Comparison of ENCODE assay signal across 9 cellular contexts in genomic region chrX:39492495-39493162, GRCh38.
DNase-seq lines count a peak whose midpoint lies in the region; ATAC-seq, FAIRE-seq and TF ChIP-seq lines count a peak whose summit lies in the region.
"Had no signal": no experiment of that assay in that cellular context is flagged by ENCODE, and none has a peak within 500 bp of the region (broad histone marks: within the 10 kb centered on the region; RNA-seq: fewer than 3 reads in every experiment).

No MANE protein-coding gene starts in this region.

- H3K36me3 Mint-ChIP-seq in activated naive CD4-positive, alpha-beta T cell treated with anti-CD3 and anti-CD28 coated beads, Interleukin-2, amount 10 ng/mL, durations not matched to agents 7 days and 5 days: peaks cover 1% of the 10 kb centered on the region
- H3K36me3 Mint-ChIP-seq in stimulated activated naive B cell treated with anti-CD40 and anti-IgM and Interleukin-4, amounts not matched to agents 10 μg/mL and 1 μg/mL and 100 μg/mL, for 72 hours: peaks cover 0 to 4% of the 10 kb centered on the region in 2 donors

- TF ChIP-seq EP300 in K562 (IDR thresholded peaks at IDR 0.05; ENCODE audit: low read length): no peak

- DNase-seq in activated naive CD4-positive, alpha-beta T cell treated with anti-CD3 and anti-CD28 coated beads, Interleukin-2, amount 10 ng/mL, durations not matched to agents 7 days and 5 days: no peak
- DNase-seq in activated naive CD4-positive, alpha-beta T cell (lab: John Stamatoyannopoulos, UW): no peak
- peak in 2 of 4 experiments; percentile 25 for DNase-seq in K562 (ENCODE audit: extremely low read depth in 1 of 4, low spot score in 3 of 4)
- DNase-seq in stimulated activated naive B cell treated with anti-CD40 and anti-IgM and Interleukin-4, amounts not matched to agents 10 μg/mL and 1 μg/mL and 100 μg/mL, for 72 hours: peak; percentile 26
- DNase-seq in GM13977 (ENCODE audit: low spot score): no peak
- DNase-seq in GM20000 (ENCODE audit: low spot score): no peak
- DNase-seq in aorta: no peak
- DNase-seq: activated CD4-positive, alpha-beta T cell treated with anti-CD3 and anti-CD28 coated beads, Interleukin-2, amount 50 U/mL, for 48 hours had no signal

- no peaks in the 10 kb centered on the region for H3K9me1 ChIP-seq in K562 (ENCODE audit: control insufficient read depth, insufficient read depth, low read length)

- peak overlapping the region in 1 of 2 experiments; percentile 34; a peak in 2 of 4 replicates for H3K9ac ChIP-seq in K562 (ENCODE audit: insufficient read depth in 1 of 2, low read depth in 2 of 2, low read length in 2 of 2)

- no peaks in the 10 kb centered on the region for H4K20me1 ChIP-seq in K562 (replicated peaks; ENCODE audit: control insufficient read depth, insufficient read depth, low read length)

- ATAC-seq in HG03442 (IDR thresholded peaks at IDR 0.05; ENCODE audit: unreplicated experiment): peak; percentile 54
- no peak for ATAC-seq in K562
- ATAC-seq in stimulated activated naive B cell treated with anti-CD40 and anti-IgM and Interleukin-4, amounts not matched to agents 10 μg/mL and 1 μg/mL and 100 μg/mL, for 72 hours (replicated peaks): peak; percentile 86 to 90
- no peak for ATAC-seq in aorta (ENCODE audit: low FRiP score)

- peak overlapping the region; percentile 76 for H2AFZ ChIP-seq in K562 (ENCODE audit: low read depth, low read length)

- CTCF ChIA-PET in activated naive CD4-positive, alpha-beta T cell treated with anti-CD3 and anti-CD28 coated beads, Interleukin-2, amount 10 ng/mL, durations not matched to agents 7 days and 5 days (lab: Charles Lee): no interaction called here
- CTCF ChIA-PET in K562 (lab: Yijun Ruan, JAX; ENCODE audit: low intra/inter-chr PET ratio): no interaction called here

- H3K27me3 ChIP-seq in K562 (ENCODE audit: control insufficient read depth in 2 of 2, insufficient read depth in 2 of 2, low read length in 2 of 2): no peaks in the 10 kb centered on the region
- no peaks in the 10 kb centered on the region for H3K27me3 ChIP-seq in aorta (ENCODE audit: control insufficient read depth in 1 of 2, insufficient read depth in 2 of 2, low read length in 1 of 2)

- intact Hi-C loops in K562 (cut with micrococcal nuclease): no loop called here
- intact Hi-C loops in aorta (cut with DNase I): no loop called here

- H3K4me2 ChIP-seq in K562 (ENCODE audit: insufficient read depth, low read length): peak overlapping the region; percentile 8

- no peaks in the 10 kb centered on the region for H3K79me2 ChIP-seq in K562 (ENCODE audit: control insufficient read depth, insufficient read depth, low read length)

- peak overlapping the region; percentile 75 for H3K27ac ChIP-seq in K562 (ENCODE audit: extremely low read depth, low read depth, low read length)
- no peak overlapping the region for H3K27ac ChIP-seq in aorta (ENCODE audit: low read depth in 1 of 2, low read length in 2 of 2)

- POLR2A ChIA-PET in K562 (lab: Yijun Ruan, JAX): interaction anchor here (0.6 to 1.3 kb wide), 5 partner anchors 10 to 980 kb away, joined by 3 read pairs; no protein-coding TSS in a partner anchor

- peaks cover 10 to 31% of the 10 kb centered on the region in 2 experiments; a peak in 3 of 5 replicates for H3K4me1 ChIP-seq in K562 (replicated peaks in 1 of 2; ENCODE audit: control insufficient read depth in 2 of 2, insufficient read depth in 2 of 2, low read length in 2 of 2)
- no peaks in the 10 kb centered on the region for H3K4me1 ChIP-seq in aorta (ENCODE audit: control insufficient read depth in 1 of 2, insufficient read depth in 2 of 2, low read length in 2 of 2)

- H3K4me1 Mint-ChIP-seq in activated naive CD4-positive, alpha-beta T cell treated with anti-CD3 and anti-CD28 coated beads, Interleukin-2, amount 10 ng/mL, durations not matched to agents 7 days and 5 days: peaks cover 20% of the 10 kb centered on the region
- H3K4me1 Mint-ChIP-seq in stimulated activated naive B cell treated with anti-CD40 and anti-IgM and Interleukin-4, amounts not matched to agents 10 μg/mL and 1 μg/mL and 100 μg/mL, for 72 hours: peaks cover 33 to 58% of the 10 kb centered on the region in 2 donors

- H3K27ac Mint-ChIP-seq in activated naive CD4-positive, alpha-beta T cell treated with anti-CD3 and anti-CD28 coated beads, Interleukin-2, amount 10 ng/mL, durations not matched to agents 7 days and 5 days: peak overlapping the region; percentile 3
- peak overlapping the region; percentile 27 for H3K27ac Mint-ChIP-seq in stimulated activated naive B cell treated with anti-CD40 and anti-IgM and Interleukin-4, amounts not matched to agents 10 μg/mL and 1 μg/mL and 100 μg/mL, for 72 hours

- peaks cover 2% of the 10 kb centered on the region for H3K9me3 Mint-ChIP-seq in activated naive CD4-positive, alpha-beta T cell treated with anti-CD3 and anti-CD28 coated beads, Interleukin-2, amount 10 ng/mL, durations not matched to agents 7 days and 5 days
- H3K9me3 Mint-ChIP-seq in stimulated activated naive B cell treated with anti-CD40 and anti-IgM and Interleukin-4, amounts not matched to agents 10 μg/mL and 1 μg/mL and 100 μg/mL, for 72 hours: no peaks in the 10 kb centered on the region

- no peak for FAIRE-seq in K562 (lab: Jason Lieb, UNC)

- H3K4me3 Mint-ChIP-seq in activated naive CD4-positive, alpha-beta T cell treated with anti-CD3 and anti-CD28 coated beads, Interleukin-2, amount 10 ng/mL, durations not matched to agents 7 days and 5 days: no peak overlapping the region
- peak overlapping the region; percentile 7 to 50 for H3K4me3 Mint-ChIP-seq in stimulated activated naive B cell treated with anti-CD40 and anti-IgM and Interleukin-4, amounts not matched to agents 10 μg/mL and 1 μg/mL and 100 μg/mL, for 72 hours

- TF ChIP-seq POLR2A in K562 (conservative IDR thresholded peaks at IDR 0.05): no peak

- H3K4me3 ChIP-seq in K562 (no peak overlapping the region), aorta (ENCODE audit: low read length in 2 of 2) (no peak overlapping the region)

- no peak for TF ChIP-seq RAD21 in K562 (CRISPR knock-in tag; conservative IDR thresholded peaks at IDR 0.05 in 1 of 2, IDR thresholded peaks at IDR 0.05 in 1 of 2)

- in situ Hi-C loops in K562 (cut with MboI) (no loop called here), GM13977 (cut with MboI; ENCODE audit: low pct_unique_long_range_greater_than_20kb, low sequenced_read_pairs, unreplicated experiment) (no loop called here)

- TF ChIP-seq CTCF in K562 (IDR thresholded peaks at IDR 0.05 in 2 of 3, conservative IDR thresholded peaks at IDR 0.05 in 1 of 3; ENCODE audit: insufficient read depth in 2 of 3, low read depth in 1 of 3, low read length in 3 of 3): no peak
- TF ChIP-seq CTCF in GM13977 (IDR thresholded peaks at IDR 0.05; ENCODE audit: extremely low read depth, insufficient read depth, missing control alignments): no peak
- TF ChIP-seq CTCF in GM20000 (IDR thresholded peaks at IDR 0.05; ENCODE audit: extremely low read depth, missing control alignments): no peak

- 33% methylated on average over 5 of the region's 6 CpGs for WGBS in K562 (ENCODE audit: insufficient coverage, low coverage, missing lambda C conversion rate)
- WGBS in aorta, 2 donors: 34 to 60% methylated on average over 6 of the region's 6 CpGs

- H3K36me3 ChIP-seq in K562 (ENCODE audit: control insufficient read depth, insufficient read depth, low read length) (no peaks in the 10 kb centered on the region), aorta (ENCODE audit: control insufficient read depth in 1 of 2, insufficient read depth in 2 of 2, low read length in 1 of 2) (no peaks in the 10 kb centered on the region)

- H3K9me3 ChIP-seq in K562 (replicated peaks; ENCODE audit: control insufficient read depth, insufficient read depth, low read depth, low read length) (no peaks in the 10 kb centered on the region), aorta (ENCODE audit: control insufficient read depth, low read length) (no peaks in the 10 kb centered on the region)

- no peaks in the 10 kb centered on the region for H3K27me3 Mint-ChIP-seq in activated naive CD4-positive, alpha-beta T cell treated with anti-CD3 and anti-CD28 coated beads, Interleukin-2, amount 10 ng/mL, durations not matched to agents 7 days and 5 days
- no peaks in the 10 kb centered on the region for H3K27me3 Mint-ChIP-seq in stimulated activated naive B cell treated with anti-CD40 and anti-IgM and Interleukin-4, amounts not matched to agents 10 μg/mL and 1 μg/mL and 100 μg/mL, for 72 hours

- no TSS peak for BruUV-seq in K562 (replicated peaks; lab: Mats Ljungman, UMichigan)

TF ChIP-seq in K562, 482 proteins besides CTCF, POLR2A, EP300 and RAD21 (continues in another document):
- TF ChIP-seq BCLAF1 (IDR thresholded peaks at IDR 0.05; ENCODE audit: borderline replicate concordance in 1 of 2, control insufficient read depth in 1 of 2, low read depth in 2 of 2, low read length in 1 of 2): no peak
- TF ChIP-seq PTTG1 (tag; IDR thresholded peaks at IDR 0.05; ENCODE audit: low read depth): no peak

Comparison
In these comparisons a context has a peak if more than half of its experiments do, and no peak if none do; other contexts are left out.
1. ATAC-seq: peak in HG03442 (single experiment) and stimulated activated naive B cell treated with anti-CD40 and anti-IgM and Interleukin-4, amounts not matched to agents 10 μg/mL and 1 μg/mL and 100 μg/mL, for 72 hours (2 of 2); none in K562 (single experiment) and aorta (single experiment).